In the genomic region with DNA sequence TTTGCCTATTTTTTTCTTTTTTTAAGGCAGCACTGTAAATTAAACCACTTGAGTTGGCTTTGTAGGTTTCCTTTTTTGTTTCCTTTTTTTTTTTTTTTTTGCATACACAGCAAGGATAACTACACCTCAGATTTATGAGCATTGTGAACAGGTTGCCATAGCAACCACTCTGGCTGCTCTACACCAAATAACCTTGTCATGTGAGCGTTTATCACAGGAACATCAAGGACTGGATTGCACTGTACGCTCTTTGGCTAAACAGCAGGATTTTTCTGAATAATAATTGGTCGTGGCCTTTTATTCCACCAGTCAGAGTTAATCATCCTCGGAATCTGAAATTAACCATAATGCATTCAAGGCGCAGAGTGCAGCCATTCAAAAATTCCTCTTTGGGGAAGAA, we compare ENCODE assay signal across 14 cellular contexts.
A peak's percentile ranks its signal among the peaks of the same experiment; 100 is the strongest.
DNase-seq lines count a peak whose midpoint lies in the region; ATAC-seq and TF ChIP-seq lines count a peak whose summit lies in the region.
"Had no signal": no experiment of that assay in that cellular context is flagged by ENCODE, and none has a peak within 500 bp of the region (broad histone marks: within the 10 kb centered on the region; RNA-seq: fewer than 3 reads in every experiment).

No MANE protein-coding gene starts in this region.

- no peak for TF ChIP-seq CTCF in mammary epithelial cell (conservative IDR thresholded peaks at IDR 0.05 in 1 of 2, IDR thresholded peaks at IDR 0.05 in 1 of 2; ENCODE audit: extremely low read depth in 1 of 2, insufficient read depth in 1 of 2, low read depth in 1 of 2, low read length in 2 of 2)
- TF ChIP-seq CTCF in MCF 10A (IDR thresholded peaks at IDR 0.05; ENCODE audit: unreplicated experiment), result no peak
- no peak for TF ChIP-seq CTCF in left lung (IDR thresholded peaks at IDR 0.05)

- POLR2A ChIA-PET in MCF 10A (lab: Yijun Ruan, JAX), result no interaction called here

- peaks cover 17% of the 10 kb centered on the region; the same call in 1 of the 2 replicates for H3F3A ChIP-seq in GM23248 (ENCODE audit: insufficient read depth)

- ATAC-seq in left lung, result no peak
- ATAC-seq in HG03378 (IDR thresholded peaks at IDR 0.05; ENCODE audit: unreplicated experiment), result no peak
- ATAC-seq: activated T-helper 17 cell treated with anti-CD3 and anti-CD28 coated beads, Interleukin-2, amount 50 U/mL, for 72 hours; Right ventricle myocardium inferior had no signal

- H3K4me1 ChIP-seq in mammary epithelial cell (ENCODE audit: insufficient read depth, low read length), result peaks cover 20% of the 10 kb centered on the region
- H3K4me1 ChIP-seq in GM23248 (ENCODE audit: insufficient read depth), result peaks cover 16% of the 10 kb centered on the region; the same call in 1 of the 2 replicates
- no peaks in the 10 kb centered on the region for H3K4me1 ChIP-seq in left lung

- H4K20me1 ChIP-seq in mammary epithelial cell (ENCODE audit: insufficient read depth, low read length), result no peaks in the 10 kb centered on the region
- H4K20me1 ChIP-seq in GM23248 (ENCODE audit: insufficient read depth), result no peaks in the 10 kb centered on the region

- no peak overlapping the region for H3K4me3 ChIP-seq in mammary epithelial cell (replicated peaks in 1 of 3; ENCODE audit: insufficient read depth in 1 of 3, low read depth in 2 of 3, low read length in 3 of 3)
- H3K4me3 ChIP-seq in GM23248, result no peak overlapping the region
- no peak overlapping the region for H3K4me3 ChIP-seq in left lung

- CTCF ChIA-PET in mammary epithelial cell (lab: Charles Lee; ENCODE audit: low non-redundant PET), result no interaction called here
- CTCF ChIA-PET in MCF 10A (lab: Yijun Ruan, JAX), result no interaction called here

- H3K27ac ChIP-seq in mammary epithelial cell (ENCODE audit: insufficient read depth, low read depth, low read length), result no peak overlapping the region
- no peak overlapping the region for H3K27ac ChIP-seq in GM23248
- H3K27ac ChIP-seq in left lung, result no peak overlapping the region

- H3K9me3 Mint-ChIP-seq in MCF 10A (ENCODE audit: unreplicated experiment), result no peaks in the 10 kb centered on the region
- H3K9me3 Mint-ChIP-seq: activated T-helper 17 cell treated with anti-CD3 and anti-CD28 coated beads, Interleukin-2, amount 50 U/mL, for 72 hours; dendritic cell treated with granulocyte-macrophage colony-stimulating factor and Interleukin-4, amounts not matched to agents 40 ng/mL and 50 ng/mL, for 4 days had no signal

- in situ Hi-C loops in mammary epithelial cell (cut with MboI; ENCODE audit: low sequenced_read_pairs in 2 of 2), result no loop called here
- in situ Hi-C loops in GM23248 (cut with MboI), result no loop called here

- peak; percentile 32 for DNase-seq in mammary epithelial cell
- DNase-seq in MCF 10A (ENCODE audit: unreplicated experiment), result no peak
- peak; percentile 28 for DNase-seq in NCI-H524 treated with DMSO at 0.1 percent for 48 hours (lab: John Stamatoyannopoulos, UW)
- DNase-seq in head of caudate nucleus, result peak in 29 of 42 donors; percentile 3 to 78 (median 38)
- no peak for DNase-seq in effector CD8-positive, alpha-beta T cell (lab: John Stamatoyannopoulos, UW)
- DNase-seq in GM23248, result no peak
- no peak for DNase-seq in left lung
- DNase-seq: activated CD4-positive, CD25-positive, alpha-beta regulatory T cell treated with anti-CD3 and anti-CD28 coated beads, Interleukin-2, amount 50 U/mL, for 72 hours; GF-D8; HCEC 1CT had no signal

- no peaks in the 10 kb centered on the region for H3K9me3 ChIP-seq in mammary epithelial cell (replicated peaks; ENCODE audit: insufficient read depth, low read length)
- no peaks in the 10 kb centered on the region for H3K9me3 ChIP-seq in GM23248 (ENCODE audit: low read depth)
- no peaks in the 10 kb centered on the region for H3K9me3 ChIP-seq in left lung

- BruUV-seq in mammary epithelial cell (replicated peaks; lab: Mats Ljungman, UMichigan), result no TSS peak
- BruUV-seq in MCF 10A (replicated peaks; lab: Mats Ljungman, UMichigan), result no TSS peak

- H3K27me3 ChIP-seq in mammary epithelial cell (ENCODE audit: insufficient read depth, low read length), result no peaks in the 10 kb centered on the region
- no peaks in the 10 kb centered on the region for H3K27me3 ChIP-seq in GM23248 (replicated peaks; ENCODE audit: insufficient read depth)
- H3K27me3 ChIP-seq in left lung, result no peaks in the 10 kb centered on the region

- no peak overlapping the region for H3K4me3 Mint-ChIP-seq in MCF 10A (ENCODE audit: unreplicated experiment)
- H3K4me3 Mint-ChIP-seq: activated T-helper 17 cell treated with anti-CD3 and anti-CD28 coated beads, Interleukin-2, amount 50 U/mL, for 72 hours; dendritic cell treated with granulocyte-macrophage colony-stimulating factor and Interleukin-4, amounts not matched to agents 40 ng/mL and 50 ng/mL, for 4 days had no signal

- peaks cover 19% of the 10 kb centered on the region for H3K4me1 Mint-ChIP-seq in MCF 10A (ENCODE audit: insufficient read depth, unreplicated experiment)
- H3K4me1 Mint-ChIP-seq: activated T-helper 17 cell treated with anti-CD3 and anti-CD28 coated beads, Interleukin-2, amount 50 U/mL, for 72 hours had no signal

- WGBS in mammary epithelial cell (ENCODE audit: low coverage, missing lambda C conversion rate), result 68% methylated on average over 5 of the region's 5 CpGs
- 61 to 63% methylated on average over 5 of the region's 5 CpGs for WGBS in GM23248 (ENCODE audit: low coverage in 1 of 2, low lambda C conversion rate in 2 of 2, missing lambda C conversion rate in 2 of 2), 2 experiments

- H3K36me3 ChIP-seq in mammary epithelial cell (ENCODE audit: insufficient read depth, low read length) (no peaks in the 10 kb centered on the region), GM23248 (ENCODE audit: low read depth) (no peaks in the 10 kb centered on the region), left lung (no peaks in the 10 kb centered on the region)

- H3K79me2 ChIP-seq in mammary epithelial cell (ENCODE audit: insufficient read depth, low read length) (no peaks in the 10 kb centered on the region), GM23248 (ENCODE audit: insufficient read depth) (no peaks in the 10 kb centered on the region)

- dilution Hi-C loops in mammary epithelial cell (cut with HindIII; ENCODE audit: low sequenced_read_pairs), result no loop called here

- H3K27ac Mint-ChIP-seq in MCF 10A (ENCODE audit: low read depth, unreplicated experiment), result no peak overlapping the region
- H3K27ac Mint-ChIP-seq: activated T-helper 17 cell treated with anti-CD3 and anti-CD28 coated beads, Interleukin-2, amount 50 U/mL, for 72 hours; dendritic cell treated with granulocyte-macrophage colony-stimulating factor and Interleukin-4, amounts not matched to agents 40 ng/mL and 50 ng/mL, for 4 days had no signal

- H3K9me2 ChIP-seq in GM23248 (ENCODE audit: insufficient read depth), result no peaks in the 10 kb centered on the region

- H3K27me3 Mint-ChIP-seq in MCF 10A (ENCODE audit: insufficient read depth, unreplicated experiment), result no peaks in the 10 kb centered on the region
- H3K27me3 Mint-ChIP-seq: dendritic cell treated with granulocyte-macrophage colony-stimulating factor and Interleukin-4, amounts not matched to agents 40 ng/mL and 50 ng/mL, for 4 days had no signal

- H3K9ac ChIP-seq in mammary epithelial cell (ENCODE audit: insufficient read depth, low read length) (no peak overlapping the region), GM23248 (no peak overlapping the region)

- no peak overlapping the region for H2AFZ ChIP-seq in mammary epithelial cell (ENCODE audit: low read depth, low read length)
- no peak overlapping the region for H2AFZ ChIP-seq in GM23248

- H3K4me2 ChIP-seq in mammary epithelial cell (ENCODE audit: insufficient read depth, low read depth, low read length), result no peak overlapping the region
- H3K4me2 ChIP-seq in GM23248 (ENCODE audit: unreplicated experiment), result no peak overlapping the region

- H3K36me3 Mint-ChIP-seq in MCF 10A (ENCODE audit: insufficient read depth, unreplicated experiment), result no peaks in the 10 kb centered on the region

- intact Hi-C loops in mammary epithelial cell (cut with micrococcal nuclease), result no loop called here
- intact Hi-C loops in MCF 10A (cut with micrococcal nuclease), result no loop called here
- intact Hi-C loops in head of caudate nucleus (cut with DNase I), result no loop called here
- intact Hi-C loops in left lung (cut with DNase I), result no loop called here

Comparison
In these comparisons a context has a peak if more than half of its experiments do, and no peak if none do; other contexts are left out.
1. DNase-seq: peak in mammary epithelial cell (single experiment), NCI-H524 treated with DMSO at 0.1 percent for 48 hours (single experiment) and head of caudate nucleus (29 of 42); none in MCF 10A (single experiment), effector CD8-positive, alpha-beta T cell (single experiment), GM23248 (single experiment) and left lung (0 of 2).